Comparison of ENCODE assay signal across 20 cellular contexts in genomic region chr15:80992436-80992835, GRCh38.
"Had no signal": no experiment of that assay in that cellular context is flagged by ENCODE, and none has a peak within 500 bp of the region (broad histone marks: within the 10 kb centered on the region; RNA-seq: fewer than 3 reads in every experiment).

No MANE protein-coding gene starts in this region.

- H2AFZ ChIP-seq: hepatocyte had no signal

- ATAC-seq: activated CD4-positive, CD25-positive, alpha-beta regulatory T cell treated with anti-CD3 and anti-CD28 coated beads, Interleukin-2, amount 50 U/mL, for 24 hours; activated CD8-positive, alpha-beta T cell treated with anti-CD3 and anti-CD28 coated beads, Interleukin-2, amount 10 ng/mL, durations not matched to agents 7 days and 5 days; activated T-cell treated with anti-CD3 and anti-CD28 coated beads, Interleukin-2, amount 50 U/mL, for 4 hours; effector memory CD8-positive, alpha-beta T cell; left colon; lower lobe of right lung; natural killer cell treated with Interleukin-12 subunit alpha and Interleukin-12 subunit beta and Interleukin-15 and Interleukin-18, amount 100 ng/mL, for 72 hours; sciatic nerve; stimulated activated effector memory CD8-positive, alpha-beta T cell treated with anti-CD3 and anti-CD28 coated beads, Interleukin-12 subunit alpha, Interleukin-12 subunit beta, amount 100 ng/mL, for 72 hours had no signal

- H3K27me3 Mint-ChIP-seq: activated CD4-positive, alpha-beta T cell treated with anti-CD3 and anti-CD28 coated beads, Interleukin-2, amount 10 ng/mL, durations not matched to agents 7 days and 5 days; effector memory CD8-positive, alpha-beta T cell; natural killer cell treated with Interleukin-12 subunit alpha and Interleukin-12 subunit beta and Interleukin-15 and Interleukin-18, amount 100 ng/mL, for 72 hours; type B pancreatic cell had no signal

- H3K9me3 Mint-ChIP-seq: effector memory CD8-positive, alpha-beta T cell; mesothelial cell of epicardium; stimulated activated effector memory CD8-positive, alpha-beta T cell treated with anti-CD3 and anti-CD28 coated beads, Interleukin-12 subunit alpha, Interleukin-12 subunit beta, amount 100 ng/mL, for 72 hours; type B pancreatic cell had no signal

- H3K9me3 ChIP-seq: adrenal gland, lower lobe of right lung, stomach had no signal

- H3K4me3 Mint-ChIP-seq: activated CD4-positive, alpha-beta T cell treated with anti-CD3 and anti-CD28 coated beads, Interleukin-2, amount 10 ng/mL, durations not matched to agents 7 days and 5 days; activated CD8-positive, alpha-beta T cell treated with anti-CD3 and anti-CD28 coated beads, Interleukin-2, amount 10 ng/mL, durations not matched to agents 7 days and 5 days; activated T-cell treated with anti-CD3 and anti-CD28 coated beads, Interleukin-2, amount 50 U/mL, for 4 hours; effector memory CD8-positive, alpha-beta T cell; mesothelial cell of epicardium; natural killer cell treated with Interleukin-12 subunit alpha and Interleukin-12 subunit beta and Interleukin-15 and Interleukin-18, amount 100 ng/mL, for 72 hours; stimulated activated effector memory CD8-positive, alpha-beta T cell treated with anti-CD3 and anti-CD28 coated beads, Interleukin-12 subunit alpha, Interleukin-12 subunit beta, amount 100 ng/mL, for 72 hours; type B pancreatic cell had no signal

- H3K27ac Mint-ChIP-seq: activated CD8-positive, alpha-beta T cell treated with anti-CD3 and anti-CD28 coated beads, Interleukin-2, amount 10 ng/mL, durations not matched to agents 7 days and 5 days; effector memory CD8-positive, alpha-beta T cell; mesothelial cell of epicardium; stimulated activated effector memory CD8-positive, alpha-beta T cell treated with anti-CD3 and anti-CD28 coated beads, Interleukin-12 subunit alpha, Interleukin-12 subunit beta, amount 100 ng/mL, for 72 hours; type B pancreatic cell had no signal

- H3K27me3 ChIP-seq: adrenal gland, cardiac muscle cell, hepatocyte, stomach had no signal

- H3K36me3 ChIP-seq: adrenal gland, cardiac muscle cell, lower lobe of right lung, stomach had no signal

- DNase-seq: activated CD4-positive, alpha-beta T cell treated with anti-CD3 and anti-CD28 coated beads, Interleukin-2, amount 10 ng/mL, durations not matched to agents 7 days and 5 days; activated CD8-positive, alpha-beta T cell treated with anti-CD3 and anti-CD28 coated beads, Interleukin-2, amount 10 ng/mL, durations not matched to agents 7 days and 5 days; activated naive CD4-positive, alpha-beta T cell treated with anti-CD3 and anti-CD28 coated beads, Interleukin-2, amount 50 U/mL, for 16 hours; activated T-cell treated with anti-CD3 and anti-CD28 coated beads, Interleukin-2, amount 50 U/mL, for 4 hours; adrenal gland; effector memory CD8-positive, alpha-beta T cell; left colon; lower lobe of right lung; stimulated activated CD4-positive, alpha-beta T cell treated with anti-CD3 and anti-CD28 coated beads, Interleukin-4, amount 100 ng/mL, for 24 hours; stomach; T1000 had no signal

- H3K27ac ChIP-seq: cardiac muscle cell, hepatocyte, lower lobe of right lung had no signal

- H3K4me3 ChIP-seq: adrenal gland, cardiac muscle cell, hepatocyte, lower lobe of right lung, smooth muscle cell, stomach had no signal

- H3K4me2 ChIP-seq: hepatocyte, smooth muscle cell had no signal
